In genomic region chrX:40300286-40300890, GRCh38 we compare ENCODE assay signal across 18 cellular contexts.
DNase-seq lines count a peak whose midpoint lies in the region; ATAC-seq, FAIRE-seq and TF ChIP-seq lines count a peak whose summit lies in the region.
"Had no signal": no experiment of that assay in that cellular context is flagged by ENCODE, and none has a peak within 500 bp of the region (broad histone marks: within the 10 kb centered on the region; RNA-seq: fewer than 3 reads in every experiment).

No MANE protein-coding gene starts in this region.

- no peak overlapping the region for H3K27ac ChIP-seq in astrocyte (ENCODE audit: low read depth, low read length)
- H3K27ac ChIP-seq: BLaER1, upper lobe of right lung had no signal

- no peaks in the 10 kb centered on the region for H3K36me3 Mint-ChIP-seq in astrocyte (ENCODE audit: low read depth, unreplicated experiment)

- no peak for TF ChIP-seq CTCF in astrocyte (IDR thresholded peaks at IDR 0.05; ENCODE audit: insufficient read depth, low read depth, low read length)

- no peak overlapping the region for H3K4me3 ChIP-seq in astrocyte (ENCODE audit: insufficient read depth, low read depth, low read length)
- H3K4me3 ChIP-seq: BLaER1, K562, upper lobe of right lung had no signal

- no peaks in the 10 kb centered on the region for H3K36me3 ChIP-seq in astrocyte (ENCODE audit: insufficient read depth, low read length)
- H3K36me3 ChIP-seq: BLaER1, upper lobe of right lung had no signal

- H3K27me3 Mint-ChIP-seq in astrocyte (ENCODE audit: low read depth, unreplicated experiment) = peaks cover 10% of the 10 kb centered on the region
- no peaks in the 10 kb centered on the region for H3K27me3 Mint-ChIP-seq in stimulated activated naive CD8-positive, alpha-beta T cell treated with anti-CD3 and anti-CD28 coated beads, Interleukin-15, amount 100 ng/mL, for 72 hours

- no peak overlapping the region for H2AFZ ChIP-seq in astrocyte (ENCODE audit: low read depth, low read length)

- no peaks in the 10 kb centered on the region for H3K9me3 Mint-ChIP-seq in astrocyte (ENCODE audit: unreplicated experiment)
- no peaks in the 10 kb centered on the region for H3K9me3 Mint-ChIP-seq in stimulated activated naive CD8-positive, alpha-beta T cell treated with anti-CD3 and anti-CD28 coated beads, Interleukin-15, amount 100 ng/mL, for 72 hours

- H3K4me1 ChIP-seq in astrocyte (ENCODE audit: insufficient read depth, low read length) = no peaks in the 10 kb centered on the region
- H3K4me1 ChIP-seq: upper lobe of right lung had no signal

- ATAC-seq in stimulated activated naive CD8-positive, alpha-beta T cell treated with anti-CD3 and anti-CD28 coated beads, Interleukin-15, amount 100 ng/mL, for 72 hours = peak; percentile 76
- ATAC-seq in HG02610 (IDR thresholded peaks at IDR 0.05; ENCODE audit: unreplicated experiment) (no peak), HG03520 (IDR thresholded peaks at IDR 0.05; ENCODE audit: unreplicated experiment) (no peak)
- ATAC-seq: K562, upper lobe of right lung had no signal

- H3K4me2 ChIP-seq in astrocyte (ENCODE audit: low read length) = no peak overlapping the region
- H3K4me2 ChIP-seq: BLaER1 had no signal

- DNase-seq in stimulated activated naive CD4-positive, alpha-beta T cell treated with Interleukin-2 at 50 U/mL for 16 hours (lab: John Stamatoyannopoulos, UW) = peak; percentile 31
- DNase-seq in stimulated activated naive CD4-positive, alpha-beta T cell (lab: John Stamatoyannopoulos, UW) = no peak
- no peak for DNase-seq in GM19239 (ENCODE audit: insufficient read length, low spot score)
- no peak for DNase-seq in astrocyte (ENCODE audit: low read depth)
- peak in 1 of 2 donors; percentile 28 for DNase-seq in stimulated activated naive CD8-positive, alpha-beta T cell treated with anti-CD3 and anti-CD28 coated beads, Interleukin-15, amount 100 ng/mL, for 72 hours
- DNase-seq in COR-L47 (lab: John Stamatoyannopoulos, UW) = no peak
- DNase-seq: DND-41, head of caudate nucleus, kidney glomerular epithelial cell, NCI-H1105, posterior cingulate gyrus, SHP77 treated with DMSO at 0.1 percent for 48 hours, upper lobe of right lung had no signal

- peaks cover 2% of the 10 kb centered on the region for H3K4me1 Mint-ChIP-seq in astrocyte (ENCODE audit: low read depth, unreplicated experiment)
- H3K4me1 Mint-ChIP-seq in stimulated activated naive CD8-positive, alpha-beta T cell treated with anti-CD3 and anti-CD28 coated beads, Interleukin-15, amount 100 ng/mL, for 72 hours = peaks cover 20% of the 10 kb centered on the region

- H3K9me3 ChIP-seq in astrocyte (ENCODE audit: insufficient read depth, low read depth, low read length) = no peaks in the 10 kb centered on the region
- H3K9me3 ChIP-seq: BLaER1, upper lobe of right lung had no signal

- FAIRE-seq in GM19239 (lab: Jason Lieb, UNC) (peak; percentile 91), astrocyte (lab: Jason Lieb, UNC) (peak; percentile 66)
- FAIRE-seq: colon, K562 had no signal

- H3K27me3 ChIP-seq in astrocyte (ENCODE audit: insufficient read depth, low read length) = no peaks in the 10 kb centered on the region
- H3K27me3 ChIP-seq: BLaER1, upper lobe of right lung had no signal

- H3K9ac ChIP-seq in astrocyte (ENCODE audit: low read length) = no peak overlapping the region
- H3K9ac ChIP-seq: BLaER1 had no signal

- no peaks in the 10 kb centered on the region for H3K79me2 ChIP-seq in astrocyte (ENCODE audit: insufficient read depth, low read length)

- H3K4me3 Mint-ChIP-seq in astrocyte (ENCODE audit: unreplicated experiment) = no peak overlapping the region
- no peak overlapping the region for H3K4me3 Mint-ChIP-seq in stimulated activated naive CD8-positive, alpha-beta T cell treated with anti-CD3 and anti-CD28 coated beads, Interleukin-15, amount 100 ng/mL, for 72 hours

- H4K20me1 ChIP-seq in astrocyte (ENCODE audit: insufficient read depth, low read length) = no peaks in the 10 kb centered on the region
- H4K20me1 ChIP-seq: BLaER1 had no signal

- H3K27ac Mint-ChIP-seq in astrocyte (ENCODE audit: unreplicated experiment) = no peak overlapping the region
- peak overlapping the region in 1 of 2 donors; percentile 6 for H3K27ac Mint-ChIP-seq in stimulated activated naive CD8-positive, alpha-beta T cell treated with anti-CD3 and anti-CD28 coated beads, Interleukin-15, amount 100 ng/mL, for 72 hours
